ENCODE assay signal across 1 cellular context in genomic region chr9:35669331-35670145, GRCh38.
TF ChIP-seq lines count a peak whose summit lies in the region.

No MANE protein-coding gene starts in this region.

TF ChIP-seq in HepG2, 621 proteins besides CTCF, POLR2A, EP300 and RAD21 (continued from another document and continues in another):
- TF ChIP-seq ZBTB2 (CRISPR knock-in tag; IDR thresholded peaks at IDR 0.05; ENCODE audit: low read depth) (no peak), TCF7 (IDR thresholded peaks at IDR 0.05; ENCODE audit: low read depth) (no peak), RFXAP (CRISPR knock-in tag; IDR thresholded peaks at IDR 0.05; ENCODE audit: borderline replicate concordance) (no peak), MXD4 (CRISPR knock-in tag; IDR thresholded peaks at IDR 0.05) (peak; percentile 55; the same call in 1 of the 2 replicates), ZNF652 (CRISPR knock-in tag; IDR thresholded peaks at IDR 0.05; ENCODE audit: borderline replicate concordance, low read depth) (no peak), GABPB1 (CRISPR knock-in tag; IDR thresholded peaks at IDR 0.05) (no peak), ZNF841 (CRISPR knock-in tag; IDR thresholded peaks at IDR 0.05; ENCODE audit: borderline replicate concordance) (no peak), ZBTB46 (CRISPR knock-in tag; IDR thresholded peaks at IDR 0.05; ENCODE audit: borderline replicate concordance) (no peak), ARNT (IDR thresholded peaks at IDR 0.05) (no peak), KLF12 (CRISPR knock-in tag; IDR thresholded peaks at IDR 0.05; ENCODE audit: borderline replicate concordance) (no peak), RFX3 (CRISPR knock-in tag; IDR thresholded peaks at IDR 0.05) (no peak), ATF4 (CRISPR knock-in tag; IDR thresholded peaks at IDR 0.05) (no peak), GABPA (IDR thresholded peaks at IDR 0.05; ENCODE audit: low read depth, low read length) (no peak), GABPA (CRISPR knock-in tag; IDR thresholded peaks at IDR 0.05; ENCODE audit: low read depth) (no peak), PAWR (CRISPR knock-in tag; IDR thresholded peaks at IDR 0.05; ENCODE audit: borderline replicate concordance) (no peak), ZNF558 (CRISPR knock-in tag; IDR thresholded peaks at IDR 0.05; ENCODE audit: borderline replicate concordance) (no peak), SATB2 (CRISPR knock-in tag; IDR thresholded peaks at IDR 0.05) (no peak), PRMT3 (CRISPR knock-in tag; IDR thresholded peaks at IDR 0.05; ENCODE audit: borderline replicate concordance, low read depth) (no peak), HIVEP1 (CRISPR knock-in tag; IDR thresholded peaks at IDR 0.05) (no peak), DNMT3B (CRISPR knock-in tag; conservative IDR thresholded peaks at IDR 0.05) (no peak; the same call in 1 of the 2 replicates), FOSL1 (CRISPR knock-in tag; IDR thresholded peaks at IDR 0.05; ENCODE audit: borderline replicate concordance) (no peak), ZNF225 (CRISPR knock-in tag; IDR thresholded peaks at IDR 0.05) (no peak), ZNF891 (CRISPR knock-in tag; IDR thresholded peaks at IDR 0.05) (no peak), ZNF326 (CRISPR knock-in tag; IDR thresholded peaks at IDR 0.05; ENCODE audit: borderline replicate concordance) (no peak), ZNF234 (CRISPR knock-in tag; conservative IDR thresholded peaks at IDR 0.05) (no peak), SIX4 (CRISPR knock-in tag; IDR thresholded peaks at IDR 0.05) (peak; percentile 93), HCFC1 (IDR thresholded peaks at IDR 0.05; ENCODE audit: low read depth, low read length) (no peak), ZNF766 (CRISPR knock-in tag; IDR thresholded peaks at IDR 0.05; ENCODE audit: borderline replicate concordance) (no peak), ZNF678 (CRISPR knock-in tag; IDR thresholded peaks at IDR 0.05) (no peak), NFE2L1 (CRISPR knock-in tag; IDR thresholded peaks at IDR 0.05; ENCODE audit: borderline replicate concordance) (no peak), CBX1 (IDR thresholded peaks at IDR 0.05; ENCODE audit: low read depth) (peak; percentile 19), KDM6A (CRISPR knock-in tag; IDR thresholded peaks at IDR 0.05; ENCODE audit: low read depth) (peak; percentile 71), HDAC6 (IDR thresholded peaks at IDR 0.05; ENCODE audit: low read depth, low read length) (no peak), RORA (CRISPR knock-in tag; IDR thresholded peaks at IDR 0.05) (no peak), ARHGAP35 (CRISPR knock-in tag; IDR thresholded peaks at IDR 0.05; ENCODE audit: borderline replicate concordance) (no peak), ZNF34 (CRISPR knock-in tag; IDR thresholded peaks at IDR 0.05; ENCODE audit: borderline replicate concordance) (no peak), RARA (CRISPR knock-in tag; IDR thresholded peaks at IDR 0.05) (peak; percentile 63; the same call in 1 of the 2 replicates), NFKBIZ (CRISPR knock-in tag; IDR thresholded peaks at IDR 0.05) (no peak), RXRA (CRISPR knock-in tag; IDR thresholded peaks at IDR 0.05) (no peak), ZNF615 (CRISPR knock-in tag; IDR thresholded peaks at IDR 0.05; ENCODE audit: borderline replicate concordance) (no peak), ZBTB7A (CRISPR knock-in tag; IDR thresholded peaks at IDR 0.05) (no peak), ZNF484 (CRISPR knock-in tag; IDR thresholded peaks at IDR 0.05; ENCODE audit: borderline replicate concordance, low read depth) (no peak), ZNF292 (CRISPR knock-in tag; IDR thresholded peaks at IDR 0.05; ENCODE audit: borderline replicate concordance, low read depth) (peak; percentile 72; the same call in 1 of the 2 replicates), ZNF101 (CRISPR knock-in tag; IDR thresholded peaks at IDR 0.05; ENCODE audit: borderline replicate concordance, low read depth) (no peak)
- TF ChIP-seq, protein P1, sequence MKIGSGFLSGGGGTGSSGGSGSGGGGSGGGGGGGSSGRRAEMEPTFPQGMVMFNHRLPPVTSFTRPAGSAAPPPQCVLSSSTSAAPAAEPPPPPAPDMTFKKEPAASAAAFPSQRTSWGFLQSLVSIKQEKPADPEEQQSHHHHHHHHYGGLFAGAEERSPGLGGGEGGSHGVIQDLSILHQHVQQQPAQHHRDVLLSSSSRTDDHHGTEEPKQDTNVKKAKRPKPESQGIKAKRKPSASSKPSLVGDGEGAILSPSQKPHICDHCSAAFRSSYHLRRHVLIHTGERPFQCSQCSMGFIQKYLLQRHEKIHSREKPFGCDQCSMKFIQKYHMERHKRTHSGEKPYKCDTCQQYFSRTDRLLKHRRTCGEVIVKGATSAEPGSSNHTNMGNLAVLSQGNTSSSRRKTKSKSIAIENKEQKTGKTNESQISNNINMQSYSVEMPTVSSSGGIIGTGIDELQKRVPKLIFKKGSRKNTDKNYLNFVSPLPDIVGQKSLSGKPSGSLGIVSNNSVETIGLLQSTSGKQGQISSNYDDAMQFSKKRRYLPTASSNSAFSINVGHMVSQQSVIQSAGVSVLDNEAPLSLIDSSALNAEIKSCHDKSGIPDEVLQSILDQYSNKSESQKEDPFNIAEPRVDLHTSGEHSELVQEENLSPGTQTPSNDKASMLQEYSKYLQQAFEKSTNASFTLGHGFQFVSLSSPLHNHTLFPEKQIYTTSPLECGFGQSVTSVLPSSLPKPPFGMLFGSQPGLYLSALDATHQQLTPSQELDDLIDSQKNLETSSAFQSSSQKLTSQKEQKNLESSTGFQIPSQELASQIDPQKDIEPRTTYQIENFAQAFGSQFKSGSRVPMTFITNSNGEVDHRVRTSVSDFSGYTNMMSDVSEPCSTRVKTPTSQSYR (CRISPR knock-in tag; IDR thresholded peaks at IDR 0.05; ENCODE audit: borderline replicate concordance) = no peak
- TF ChIP-seq, protein P2, sequence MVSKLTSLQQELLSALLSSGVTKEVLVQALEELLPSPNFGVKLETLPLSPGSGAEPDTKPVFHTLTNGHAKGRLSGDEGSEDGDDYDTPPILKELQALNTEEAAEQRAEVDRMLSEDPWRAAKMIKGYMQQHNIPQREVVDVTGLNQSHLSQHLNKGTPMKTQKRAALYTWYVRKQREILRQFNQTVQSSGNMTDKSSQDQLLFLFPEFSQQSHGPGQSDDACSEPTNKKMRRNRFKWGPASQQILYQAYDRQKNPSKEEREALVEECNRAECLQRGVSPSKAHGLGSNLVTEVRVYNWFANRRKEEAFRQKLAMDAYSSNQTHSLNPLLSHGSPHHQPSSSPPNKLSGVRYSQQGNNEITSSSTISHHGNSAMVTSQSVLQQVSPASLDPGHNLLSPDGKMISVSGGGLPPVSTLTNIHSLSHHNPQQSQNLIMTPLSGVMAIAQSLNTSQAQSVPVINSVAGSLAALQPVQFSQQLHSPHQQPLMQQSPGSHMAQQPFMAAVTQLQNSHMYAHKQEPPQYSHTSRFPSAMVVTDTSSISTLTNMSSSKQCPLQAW (CRISPR knock-in tag; IDR thresholded peaks at IDR 0.05) = peak; percentile 23; the same call in 1 of the 2 replicates
- TF ChIP-seq, protein P3, sequence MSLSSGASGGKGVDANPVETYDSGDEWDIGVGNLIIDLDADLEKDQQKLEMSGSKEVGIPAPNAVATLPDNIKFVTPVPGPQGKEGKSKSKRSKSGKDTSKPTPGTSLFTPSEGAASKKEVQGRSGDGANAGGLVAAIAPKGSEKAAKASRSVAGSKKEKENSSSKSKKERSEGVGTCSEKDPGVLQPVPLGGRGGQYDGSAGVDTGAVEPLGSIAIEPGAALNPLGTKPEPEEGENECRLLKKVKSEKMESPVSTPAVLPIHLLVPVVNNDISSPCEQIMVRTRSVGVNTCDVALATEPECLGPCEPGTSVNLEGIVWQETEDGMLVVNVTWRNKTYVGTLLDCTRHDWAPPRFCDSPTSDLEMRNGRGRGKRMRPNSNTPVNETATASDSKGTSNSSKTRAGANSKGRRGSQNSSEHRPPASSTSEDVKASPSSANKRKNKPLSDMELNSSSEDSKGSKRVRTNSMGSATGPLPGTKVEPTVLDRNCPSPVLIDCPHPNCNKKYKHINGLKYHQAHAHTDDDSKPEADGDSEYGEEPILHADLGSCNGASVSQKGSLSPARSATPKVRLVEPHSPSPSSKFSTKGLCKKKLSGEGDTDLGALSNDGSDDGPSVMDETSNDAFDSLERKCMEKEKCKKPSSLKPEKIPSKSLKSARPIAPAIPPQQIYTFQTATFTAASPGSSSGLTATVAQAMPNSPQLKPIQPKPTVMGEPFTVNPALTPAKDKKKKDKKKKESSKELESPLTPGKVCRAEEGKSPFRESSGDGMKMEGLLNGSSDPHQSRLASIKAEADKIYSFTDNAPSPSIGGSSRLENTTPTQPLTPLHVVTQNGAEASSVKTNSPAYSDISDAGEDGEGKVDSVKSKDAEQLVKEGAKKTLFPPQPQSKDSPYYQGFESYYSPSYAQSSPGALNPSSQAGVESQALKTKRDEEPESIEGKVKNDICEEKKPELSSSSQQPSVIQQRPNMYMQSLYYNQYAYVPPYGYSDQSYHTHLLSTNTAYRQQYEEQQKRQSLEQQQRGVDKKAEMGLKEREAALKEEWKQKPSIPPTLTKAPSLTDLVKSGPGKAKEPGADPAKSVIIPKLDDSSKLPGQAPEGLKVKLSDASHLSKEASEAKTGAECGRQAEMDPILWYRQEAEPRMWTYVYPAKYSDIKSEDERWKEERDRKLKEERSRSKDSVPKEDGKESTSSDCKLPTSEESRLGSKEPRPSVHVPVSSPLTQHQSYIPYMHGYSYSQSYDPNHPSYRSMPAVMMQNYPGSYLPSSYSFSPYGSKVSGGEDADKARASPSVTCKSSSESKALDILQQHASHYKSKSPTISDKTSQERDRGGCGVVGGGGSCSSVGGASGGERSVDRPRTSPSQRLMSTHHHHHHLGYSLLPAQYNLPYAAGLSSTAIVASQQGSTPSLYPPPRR (CRISPR knock-in tag; IDR thresholded peaks at IDR 0.05; ENCODE audit: borderline replicate concordance) = peak; percentile 59; the same call in 1 of the 2 replicates
- TF ChIP-seq, protein P4, sequence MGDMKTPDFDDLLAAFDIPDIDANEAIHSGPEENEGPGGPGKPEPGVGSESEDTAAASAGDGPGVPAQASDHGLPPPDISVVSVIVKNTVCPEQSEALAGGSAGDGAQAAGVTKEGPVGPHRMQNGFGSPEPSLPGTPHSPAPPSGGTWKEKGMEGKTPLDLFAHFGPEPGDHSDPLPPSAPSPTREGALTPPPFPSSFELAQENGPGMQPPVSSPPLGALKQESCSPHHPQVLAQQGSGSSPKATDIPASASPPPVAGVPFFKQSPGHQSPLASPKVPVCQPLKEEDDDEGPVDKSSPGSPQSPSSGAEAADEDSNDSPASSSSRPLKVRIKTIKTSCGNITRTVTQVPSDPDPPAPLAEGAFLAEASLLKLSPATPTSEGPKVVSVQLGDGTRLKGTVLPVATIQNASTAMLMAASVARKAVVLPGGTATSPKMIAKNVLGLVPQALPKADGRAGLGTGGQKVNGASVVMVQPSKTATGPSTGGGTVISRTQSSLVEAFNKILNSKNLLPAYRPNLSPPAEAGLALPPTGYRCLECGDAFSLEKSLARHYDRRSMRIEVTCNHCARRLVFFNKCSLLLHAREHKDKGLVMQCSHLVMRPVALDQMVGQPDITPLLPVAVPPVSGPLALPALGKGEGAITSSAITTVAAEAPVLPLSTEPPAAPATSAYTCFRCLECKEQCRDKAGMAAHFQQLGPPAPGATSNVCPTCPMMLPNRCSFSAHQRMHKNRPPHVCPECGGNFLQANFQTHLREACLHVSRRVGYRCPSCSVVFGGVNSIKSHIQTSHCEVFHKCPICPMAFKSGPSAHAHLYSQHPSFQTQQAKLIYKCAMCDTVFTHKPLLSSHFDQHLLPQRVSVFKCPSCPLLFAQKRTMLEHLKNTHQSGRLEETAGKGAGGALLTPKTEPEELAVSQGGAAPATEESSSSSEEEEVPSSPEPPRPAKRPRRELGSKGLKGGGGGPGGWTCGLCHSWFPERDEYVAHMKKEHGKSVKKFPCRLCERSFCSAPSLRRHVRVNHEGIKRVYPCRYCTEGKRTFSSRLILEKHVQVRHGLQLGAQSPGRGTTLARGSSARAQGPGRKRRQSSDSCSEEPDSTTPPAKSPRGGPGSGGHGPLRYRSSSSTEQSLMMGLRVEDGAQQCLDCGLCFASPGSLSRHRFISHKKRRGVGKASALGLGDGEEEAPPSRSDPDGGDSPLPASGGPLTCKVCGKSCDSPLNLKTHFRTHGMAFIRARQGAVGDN (CRISPR knock-in tag; IDR thresholded peaks at IDR 0.05) = no peak
- TF ChIP-seq, protein P5, sequence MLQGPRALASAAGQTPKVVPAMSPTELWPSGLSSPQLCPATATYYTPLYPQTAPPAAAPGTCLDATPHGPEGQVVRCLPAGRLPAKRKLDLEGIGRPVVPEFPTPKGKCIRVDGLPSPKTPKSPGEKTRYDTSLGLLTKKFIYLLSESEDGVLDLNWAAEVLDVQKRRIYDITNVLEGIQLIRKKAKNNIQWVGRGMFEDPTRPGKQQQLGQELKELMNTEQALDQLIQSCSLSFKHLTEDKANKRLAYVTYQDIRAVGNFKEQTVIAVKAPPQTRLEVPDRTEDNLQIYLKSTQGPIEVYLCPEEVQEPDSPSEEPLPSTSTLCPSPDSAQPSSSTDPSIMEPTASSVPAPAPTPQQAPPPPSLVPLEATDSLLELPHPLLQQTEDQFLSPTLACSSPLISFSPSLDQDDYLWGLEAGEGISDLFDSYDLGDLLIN (CRISPR knock-in tag; IDR thresholded peaks at IDR 0.05; ENCODE audit: borderline replicate concordance) = no peak
